Comparison of ENCODE assay signal across 22 cellular contexts in genomic region chr9:107645464-107645833, GRCh38.
DNase-seq lines count a peak whose midpoint lies in the region; ATAC-seq and TF ChIP-seq lines count a peak whose summit lies in the region.
"Had no signal": no experiment of that assay in that cellular context is flagged by ENCODE, and none has a peak within 500 bp of the region (broad histone marks: within the 10 kb centered on the region; RNA-seq: fewer than 3 reads in every experiment).

No MANE protein-coding gene starts in this region.

- no peak for ATAC-seq in heart left ventricle
- no peak for ATAC-seq in right cardiac atrium
- peak; percentile 37 for ATAC-seq in left colon
- peak; percentile 5 for ATAC-seq in aorta (ENCODE audit: low FRiP score)
- no peak for ATAC-seq in HG03159 (IDR thresholded peaks at IDR 0.05; ENCODE audit: unreplicated experiment)
- ATAC-seq: K562 had no signal

- H3K27me3 ChIP-seq in heart left ventricle: no peaks in the 10 kb centered on the region
- H3K27me3 ChIP-seq in right cardiac atrium (ENCODE audit: control insufficient read depth, insufficient read depth): no peaks in the 10 kb centered on the region
- H3K27me3 ChIP-seq in neutrophil: peaks cover 3% of the 10 kb centered on the region
- no peaks in the 10 kb centered on the region for H3K27me3 ChIP-seq in aorta (ENCODE audit: control insufficient read depth in 1 of 2, insufficient read depth in 2 of 2, low read length in 1 of 2)

- TF ChIP-seq POLR2A in heart left ventricle (IDR thresholded peaks at IDR 0.05): no peak

- no peak for TF ChIP-seq CTCF in heart left ventricle (IDR thresholded peaks at IDR 0.05)
- no peak for TF ChIP-seq CTCF in neutrophil (IDR thresholded peaks at IDR 0.05)

- H3K36me3 ChIP-seq in heart left ventricle: no peaks in the 10 kb centered on the region
- H3K36me3 ChIP-seq in neutrophil: no peaks in the 10 kb centered on the region
- H3K36me3 ChIP-seq in aorta (ENCODE audit: control insufficient read depth in 1 of 2, insufficient read depth in 2 of 2, low read length in 1 of 2): no peaks in the 10 kb centered on the region

- DNase-seq in heart left ventricle (no peak), right cardiac atrium (no peak), left colon (no peak), aorta (no peak), NAMALWA (ENCODE audit: low spot score) (no peak), iPS-NIHi7 (ENCODE audit: extremely low spot score) (no peak)
- DNase-seq: AML-193; CD4-positive, CD25-positive, alpha-beta regulatory T cell; COR-L47; DMS 273 treated with DMSO at 0.1 percent for 48 hours; DND-41; NCI-H1105 treated with DMSO at 0.1 percent for 48 hours; NCI-H1694 treated with DMSO at 0.1 percent for 48 hours; NCI-H2227 treated with DMSO at 0.1 percent for 48 hours; NCI-H524; NCI-H82; OCI-M1; SHP77 treated with DMSO at 0.1 percent for 48 hours had no signal

- intact Hi-C loops in heart left ventricle (cut with DNase I) (loop anchor here in 3 of 10 donors (10.0 kb wide), 4 partner anchors 61 to 509 kb away; no protein-coding TSS in a partner anchor), right cardiac atrium (cut with DNase I) (loop anchor here in 1 of 4 donors (10.0 kb wide), 1 partner anchor 89 kb away; no protein-coding TSS in a partner anchor), left colon (cut with DNase I, micrococcal nuclease) (no loop called here), aorta (cut with DNase I) (no loop called here)

- 86 to 93% (median 89%) methylated on average over 1 of the region's 1 CpG for WGBS in heart left ventricle, 4 donors
- WGBS in right cardiac atrium: 89% methylated on average over 1 of the region's 1 CpG
- 93 to 94% methylated on average over 1 of the region's 1 CpG for WGBS in aorta, 2 donors

- H3K4me1 ChIP-seq in heart left ventricle (peaks cover 0 to 21% (median 13%) of the 10 kb centered on the region in 12 donors), right cardiac atrium (ENCODE audit: control insufficient read depth, insufficient read depth, low read length) (peaks cover 3% of the 10 kb centered on the region), neutrophil (ENCODE audit: control insufficient read depth in 1 of 2, insufficient read depth in 1 of 2, low read depth in 1 of 2, low read length in 1 of 2) (peaks cover 16 to 19% of the 10 kb centered on the region in 2 experiments), aorta (ENCODE audit: control insufficient read depth in 1 of 2, insufficient read depth in 2 of 2, low read length in 2 of 2) (no peaks in the 10 kb centered on the region)

- H3K27ac ChIP-seq in heart left ventricle: peak overlapping the region in 10 of 12 donors; percentile 6 to 79 (median 52)
- no peak overlapping the region for H3K27ac ChIP-seq in right cardiac atrium (ENCODE audit: low read length)
- peak overlapping the region; percentile 63 for H3K27ac ChIP-seq in neutrophil
- no peak overlapping the region for H3K27ac ChIP-seq in aorta (ENCODE audit: low read depth in 1 of 2, low read length in 2 of 2)
- H3K27ac ChIP-seq: 22Rv1 had no signal

- H3K9me3 ChIP-seq in heart left ventricle (no peaks in the 10 kb centered on the region), right cardiac atrium (ENCODE audit: control insufficient read depth, low read length) (no peaks in the 10 kb centered on the region), neutrophil (no peaks in the 10 kb centered on the region), aorta (ENCODE audit: control insufficient read depth, low read length) (no peaks in the 10 kb centered on the region)

- H3K4me3 ChIP-seq in heart left ventricle: no peak overlapping the region
- no peak overlapping the region for H3K4me3 ChIP-seq in right cardiac atrium (ENCODE audit: low read length)
- no peak overlapping the region for H3K4me3 ChIP-seq in neutrophil (ENCODE audit: low read depth in 1 of 2, low read length in 1 of 2)
- no peak overlapping the region for H3K4me3 ChIP-seq in aorta (ENCODE audit: low read length in 2 of 2)
- H3K4me3 ChIP-seq: K562 had no signal

Comparison
In these comparisons a context has a peak if more than half of its experiments do, and no peak if none do; other contexts are left out.
1. H3K27ac ChIP-seq: peak in heart left ventricle (10 of 12) and neutrophil (single experiment); none in right cardiac atrium (single experiment) and aorta (0 of 2).
2. ATAC-seq: peak in left colon (single experiment) and aorta (single experiment); none in heart left ventricle (0 of 4), right cardiac atrium (0 of 2) and HG03159 (single experiment).